In genomic region chr11:111978028-111978771, GRCh38 we compare ENCODE assay signal across 1 cellular context.
TF ChIP-seq lines count a peak whose summit lies in the region.

No MANE protein-coding gene starts in this region.

TF ChIP-seq in H1, 55 proteins besides CTCF, POLR2A, EP300 and RAD21:
- TF ChIP-seq MAX (IDR thresholded peaks at IDR 0.05) (peak; percentile 84), CBX8 (IDR thresholded peaks at IDR 0.05; ENCODE audit: borderline replicate concordance, low read depth, low read length) (no peak), TAF1 (IDR thresholded peaks at IDR 0.05; ENCODE audit: low read depth, low read length) (peak; percentile 30; the same call in 1 of the 2 replicates), HDAC2 (IDR thresholded peaks at IDR 0.05; ENCODE audit: borderline replicate concordance in 1 of 2, low read depth in 2 of 2, low read length in 2 of 2) (peak in 1 of 2 experiments; percentile 50; a peak in 1 of 4 replicates), SIN3A (conservative IDR thresholded peaks at IDR 0.05 in 1 of 2, IDR thresholded peaks at IDR 0.05 in 1 of 2; ENCODE audit: low read depth in 1 of 2, low read length in 2 of 2) (peak in 1 of 2 experiments; percentile 50; a peak in 1 of 4 replicates), BCL11A (IDR thresholded peaks at IDR 0.05; ENCODE audit: low read depth in 2 of 2, low read length in 2 of 2) (no peak), SRF (IDR thresholded peaks at IDR 0.05; ENCODE audit: low read depth, low read length) (peak; percentile 99), NRF1 (IDR thresholded peaks at IDR 0.05; ENCODE audit: low read depth, low read length) (peak; percentile 46; the same call in 1 of the 2 replicates), E2F6 (IDR thresholded peaks at IDR 0.05) (peak; percentile 78), EGR1 (IDR thresholded peaks at IDR 0.05; ENCODE audit: borderline replicate concordance, low read depth, low read length) (no peak), TBP (IDR thresholded peaks at IDR 0.05; ENCODE audit: low read depth, low read length) (peak; percentile 50; the same call in 1 of the 2 replicates), SP1 (IDR thresholded peaks at IDR 0.05; ENCODE audit: low read depth, low read length) (0 out of 2 replicates have a peak, but pooled peaks have one; percentile 16), TCF12 (IDR thresholded peaks at IDR 0.05; ENCODE audit: low read depth, low read length) (no peak), PHF8 (conservative IDR thresholded peaks at IDR 0.05; ENCODE audit: low read depth, low read length) (no peak), SP2 (IDR thresholded peaks at IDR 0.05; ENCODE audit: low read length) (no peak)
